Comparison of ENCODE assay signal across 1 cellular context in the genomic region with DNA sequence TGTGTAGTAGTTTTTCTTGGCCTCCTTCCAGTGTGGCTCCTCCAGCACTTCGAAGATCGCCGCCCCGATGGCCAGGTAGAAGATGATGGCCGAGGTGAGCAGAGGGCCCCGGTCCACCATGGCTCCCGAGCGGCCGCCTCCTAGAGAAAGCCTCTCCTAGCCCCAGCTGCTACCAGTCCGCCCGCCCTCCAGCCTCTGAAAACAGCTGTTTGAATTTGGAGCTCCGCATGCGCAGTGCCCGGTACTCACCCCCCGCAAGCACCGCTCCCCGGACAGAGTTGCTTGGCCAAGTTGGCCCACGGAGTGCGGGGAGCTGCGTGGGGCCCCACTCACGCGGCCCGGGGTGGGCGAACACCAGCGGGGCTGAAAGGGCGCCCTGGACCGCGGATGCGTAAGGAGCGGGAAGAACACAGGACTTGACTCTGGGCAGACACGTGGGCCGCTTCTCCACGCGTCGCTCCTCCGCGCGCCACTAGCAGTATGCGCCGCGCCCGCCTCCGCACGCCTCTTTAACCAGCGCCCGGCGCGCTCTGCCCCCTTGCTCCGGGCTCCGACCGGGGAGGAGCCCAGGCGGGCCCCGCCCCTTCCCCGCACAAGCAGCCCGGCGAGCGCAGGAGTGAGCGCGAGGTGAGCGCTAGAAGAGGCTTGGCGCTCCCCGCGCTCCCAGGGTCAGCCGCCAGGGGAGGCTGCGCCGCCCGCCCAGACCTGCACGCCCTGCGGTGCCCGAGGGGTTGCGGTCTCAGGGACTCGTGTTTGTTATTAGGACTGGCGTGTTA.
A peak's percentile ranks its signal among the peaks of the same experiment; 100 is the strongest.
TF ChIP-seq lines count a peak whose summit lies in the region.

A gene with protein sequence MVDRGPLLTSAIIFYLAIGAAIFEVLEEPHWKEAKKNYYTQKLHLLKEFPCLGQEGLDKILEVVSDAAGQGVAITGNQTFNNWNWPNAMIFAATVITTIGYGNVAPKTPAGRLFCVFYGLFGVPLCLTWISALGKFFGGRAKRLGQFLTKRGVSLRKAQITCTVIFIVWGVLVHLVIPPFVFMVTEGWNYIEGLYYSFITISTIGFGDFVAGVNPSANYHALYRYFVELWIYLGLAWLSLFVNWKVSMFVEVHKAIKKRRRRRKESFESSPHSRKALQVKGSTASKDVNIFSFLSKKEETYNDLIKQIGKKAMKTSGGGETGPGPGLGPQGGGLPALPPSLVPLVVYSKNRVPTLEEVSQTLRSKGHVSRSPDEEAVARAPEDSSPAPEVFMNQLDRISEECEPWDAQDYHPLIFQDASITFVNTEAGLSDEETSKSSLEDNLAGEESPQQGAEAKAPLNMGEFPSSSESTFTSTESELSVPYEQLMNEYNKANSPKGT (minus strand): TSS at position 484 of the 776 bp plus-strand sequence. CDS start 364 bp downstream, at position 120.

TF ChIP-seq in WTC11, 78 proteins besides CTCF, POLR2A, EP300 and RAD21 (continued from another document):
- TF ChIP-seq ZNF219 (CRISPR knock-in tag; IDR thresholded peaks at IDR 0.05; ENCODE audit: borderline replicate concordance) (peak; percentile 64), ZNF396 (CRISPR knock-in tag; IDR thresholded peaks at IDR 0.05; ENCODE audit: borderline replicate concordance) (no peak), ATF1 (CRISPR knock-in tag; IDR thresholded peaks at IDR 0.05) (no peak), SMAD4 (CRISPR knock-in tag; IDR thresholded peaks at IDR 0.05) (0 out of 2 replicates have a peak, but pooled peaks have one; percentile 59), HMGA2 (CRISPR knock-in tag; IDR thresholded peaks at IDR 0.05) (no peak), JAZF1 (CRISPR knock-in tag; IDR thresholded peaks at IDR 0.05) (no peak), EMX1 (CRISPR knock-in tag; IDR thresholded peaks at IDR 0.05) (no peak), ZNF121 (CRISPR knock-in tag; IDR thresholded peaks at IDR 0.05) (no peak), ETV6 (CRISPR knock-in tag; IDR thresholded peaks at IDR 0.05) (peak; percentile 50; the same call in 1 of the 2 replicates), NR2C2 (CRISPR knock-in tag; IDR thresholded peaks at IDR 0.05) (no peak), PRRX2 (CRISPR knock-in tag; IDR thresholded peaks at IDR 0.05) (no peak), SP1 (CRISPR knock-in tag; conservative IDR thresholded peaks at IDR 0.05) (peak; percentile 92), TCF7 (CRISPR knock-in tag; IDR thresholded peaks at IDR 0.05; ENCODE audit: low read depth) (no peak)
- TF ChIP-seq, protein P1, sequence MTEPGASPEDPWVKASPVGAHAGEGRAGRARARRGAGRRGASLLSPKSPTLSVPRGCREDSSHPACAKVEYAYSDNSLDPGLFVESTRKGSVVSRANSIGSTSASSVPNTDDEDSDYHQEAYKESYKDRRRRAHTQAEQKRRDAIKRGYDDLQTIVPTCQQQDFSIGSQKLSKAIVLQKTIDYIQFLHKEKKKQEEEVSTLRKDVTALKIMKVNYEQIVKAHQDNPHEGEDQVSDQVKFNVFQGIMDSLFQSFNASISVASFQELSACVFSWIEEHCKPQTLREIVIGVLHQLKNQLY (CRISPR knock-in tag; IDR thresholded peaks at IDR 0.05): no peak; the same call in 1 of the 2 replicates
- TF ChIP-seq, protein P2, sequence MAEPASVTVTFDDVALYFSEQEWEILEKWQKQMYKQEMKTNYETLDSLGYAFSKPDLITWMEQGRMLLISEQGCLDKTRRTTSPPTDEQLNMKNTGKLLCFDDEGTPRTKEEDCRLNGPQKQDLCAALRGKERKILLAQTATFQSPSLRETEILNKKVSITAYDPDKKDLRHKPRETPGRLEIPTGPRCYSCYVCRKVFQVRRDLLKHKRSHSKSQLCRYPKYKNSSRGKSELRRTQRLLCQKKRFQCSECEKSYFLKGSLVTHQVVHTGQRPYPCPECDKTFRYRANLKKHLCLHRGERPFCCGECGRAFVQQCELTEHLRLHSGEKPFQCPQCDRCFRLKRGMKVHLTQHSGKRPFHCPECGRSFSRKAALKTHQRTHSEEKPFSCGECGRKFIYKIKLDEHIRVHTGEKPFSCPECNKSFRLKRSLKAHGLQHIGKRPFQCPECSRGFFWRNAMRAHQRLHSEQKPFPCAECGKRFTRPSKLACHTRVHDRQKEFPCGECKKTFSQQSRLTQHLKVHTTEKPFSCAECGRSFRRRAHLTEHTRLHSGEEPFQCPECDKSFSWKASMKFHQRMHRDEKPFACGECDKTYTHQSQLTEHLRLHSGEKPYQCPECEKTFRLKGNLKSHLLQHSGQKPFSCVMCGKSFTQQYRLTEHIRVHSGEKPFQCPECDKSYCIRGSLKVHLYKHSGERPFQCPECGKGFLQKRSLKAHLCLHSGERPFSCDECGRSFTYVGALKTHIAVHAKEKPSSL (CRISPR knock-in tag; conservative IDR thresholded peaks at IDR 0.05): no peak
- TF ChIP-seq, protein P3, sequence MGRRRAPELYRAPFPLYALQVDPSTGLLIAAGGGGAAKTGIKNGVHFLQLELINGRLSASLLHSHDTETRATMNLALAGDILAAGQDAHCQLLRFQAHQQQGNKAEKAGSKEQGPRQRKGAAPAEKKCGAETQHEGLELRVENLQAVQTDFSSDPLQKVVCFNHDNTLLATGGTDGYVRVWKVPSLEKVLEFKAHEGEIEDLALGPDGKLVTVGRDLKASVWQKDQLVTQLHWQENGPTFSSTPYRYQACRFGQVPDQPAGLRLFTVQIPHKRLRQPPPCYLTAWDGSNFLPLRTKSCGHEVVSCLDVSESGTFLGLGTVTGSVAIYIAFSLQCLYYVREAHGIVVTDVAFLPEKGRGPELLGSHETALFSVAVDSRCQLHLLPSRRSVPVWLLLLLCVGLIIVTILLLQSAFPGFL (CRISPR knock-in tag; IDR thresholded peaks at IDR 0.05; ENCODE audit: borderline replicate concordance): no peak
- TF ChIP-seq, protein P4, sequence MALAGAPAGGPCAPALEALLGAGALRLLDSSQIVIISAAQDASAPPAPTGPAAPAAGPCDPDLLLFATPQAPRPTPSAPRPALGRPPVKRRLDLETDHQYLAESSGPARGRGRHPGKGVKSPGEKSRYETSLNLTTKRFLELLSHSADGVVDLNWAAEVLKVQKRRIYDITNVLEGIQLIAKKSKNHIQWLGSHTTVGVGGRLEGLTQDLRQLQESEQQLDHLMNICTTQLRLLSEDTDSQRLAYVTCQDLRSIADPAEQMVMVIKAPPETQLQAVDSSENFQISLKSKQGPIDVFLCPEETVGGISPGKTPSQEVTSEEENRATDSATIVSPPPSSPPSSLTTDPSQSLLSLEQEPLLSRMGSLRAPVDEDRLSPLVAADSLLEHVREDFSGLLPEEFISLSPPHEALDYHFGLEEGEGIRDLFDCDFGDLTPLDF (CRISPR knock-in tag; IDR thresholded peaks at IDR 0.05): peak; percentile 42; the same call in 1 of the 2 replicates
- TF ChIP-seq, protein P5, sequence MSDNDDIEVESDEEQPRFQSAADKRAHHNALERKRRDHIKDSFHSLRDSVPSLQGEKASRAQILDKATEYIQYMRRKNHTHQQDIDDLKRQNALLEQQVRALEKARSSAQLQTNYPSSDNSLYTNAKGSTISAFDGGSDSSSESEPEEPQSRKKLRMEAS (CRISPR knock-in tag; IDR thresholded peaks at IDR 0.05): peak; percentile 82
- TF ChIP-seq, protein P6, sequence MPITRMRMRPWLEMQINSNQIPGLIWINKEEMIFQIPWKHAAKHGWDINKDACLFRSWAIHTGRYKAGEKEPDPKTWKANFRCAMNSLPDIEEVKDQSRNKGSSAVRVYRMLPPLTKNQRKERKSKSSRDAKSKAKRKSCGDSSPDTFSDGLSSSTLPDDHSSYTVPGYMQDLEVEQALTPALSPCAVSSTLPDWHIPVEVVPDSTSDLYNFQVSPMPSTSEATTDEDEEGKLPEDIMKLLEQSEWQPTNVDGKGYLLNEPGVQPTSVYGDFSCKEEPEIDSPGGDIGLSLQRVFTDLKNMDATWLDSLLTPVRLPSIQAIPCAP (CRISPR knock-in tag; IDR thresholded peaks at IDR 0.05): no peak
- TF ChIP-seq, protein P7, sequence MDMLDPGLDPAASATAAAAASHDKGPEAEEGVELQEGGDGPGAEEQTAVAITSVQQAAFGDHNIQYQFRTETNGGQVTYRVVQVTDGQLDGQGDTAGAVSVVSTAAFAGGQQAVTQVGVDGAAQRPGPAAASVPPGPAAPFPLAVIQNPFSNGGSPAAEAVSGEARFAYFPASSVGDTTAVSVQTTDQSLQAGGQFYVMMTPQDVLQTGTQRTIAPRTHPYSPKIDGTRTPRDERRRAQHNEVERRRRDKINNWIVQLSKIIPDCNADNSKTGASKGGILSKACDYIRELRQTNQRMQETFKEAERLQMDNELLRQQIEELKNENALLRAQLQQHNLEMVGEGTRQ (CRISPR knock-in tag; IDR thresholded peaks at IDR 0.05): peak; percentile 37; the same call in 1 of the 2 replicates
- TF ChIP-seq, protein P8, sequence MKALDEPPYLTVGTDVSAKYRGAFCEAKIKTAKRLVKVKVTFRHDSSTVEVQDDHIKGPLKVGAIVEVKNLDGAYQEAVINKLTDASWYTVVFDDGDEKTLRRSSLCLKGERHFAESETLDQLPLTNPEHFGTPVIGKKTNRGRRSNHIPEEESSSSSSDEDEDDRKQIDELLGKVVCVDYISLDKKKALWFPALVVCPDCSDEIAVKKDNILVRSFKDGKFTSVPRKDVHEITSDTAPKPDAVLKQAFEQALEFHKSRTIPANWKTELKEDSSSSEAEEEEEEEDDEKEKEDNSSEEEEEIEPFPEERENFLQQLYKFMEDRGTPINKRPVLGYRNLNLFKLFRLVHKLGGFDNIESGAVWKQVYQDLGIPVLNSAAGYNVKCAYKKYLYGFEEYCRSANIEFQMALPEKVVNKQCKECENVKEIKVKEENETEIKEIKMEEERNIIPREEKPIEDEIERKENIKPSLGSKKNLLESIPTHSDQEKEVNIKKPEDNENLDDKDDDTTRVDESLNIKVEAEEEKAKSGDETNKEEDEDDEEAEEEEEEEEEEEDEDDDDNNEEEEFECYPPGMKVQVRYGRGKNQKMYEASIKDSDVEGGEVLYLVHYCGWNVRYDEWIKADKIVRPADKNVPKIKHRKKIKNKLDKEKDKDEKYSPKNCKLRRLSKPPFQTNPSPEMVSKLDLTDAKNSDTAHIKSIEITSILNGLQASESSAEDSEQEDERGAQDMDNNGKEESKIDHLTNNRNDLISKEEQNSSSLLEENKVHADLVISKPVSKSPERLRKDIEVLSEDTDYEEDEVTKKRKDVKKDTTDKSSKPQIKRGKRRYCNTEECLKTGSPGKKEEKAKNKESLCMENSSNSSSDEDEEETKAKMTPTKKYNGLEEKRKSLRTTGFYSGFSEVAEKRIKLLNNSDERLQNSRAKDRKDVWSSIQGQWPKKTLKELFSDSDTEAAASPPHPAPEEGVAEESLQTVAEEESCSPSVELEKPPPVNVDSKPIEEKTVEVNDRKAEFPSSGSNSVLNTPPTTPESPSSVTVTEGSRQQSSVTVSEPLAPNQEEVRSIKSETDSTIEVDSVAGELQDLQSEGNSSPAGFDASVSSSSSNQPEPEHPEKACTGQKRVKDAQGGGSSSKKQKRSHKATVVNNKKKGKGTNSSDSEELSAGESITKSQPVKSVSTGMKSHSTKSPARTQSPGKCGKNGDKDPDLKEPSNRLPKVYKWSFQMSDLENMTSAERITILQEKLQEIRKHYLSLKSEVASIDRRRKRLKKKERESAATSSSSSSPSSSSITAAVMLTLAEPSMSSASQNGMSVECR (CRISPR knock-in tag; IDR thresholded peaks at IDR 0.05; ENCODE audit: borderline replicate concordance): peak; percentile 84; the same call in 1 of the 2 replicates
- TF ChIP-seq, protein P9, sequence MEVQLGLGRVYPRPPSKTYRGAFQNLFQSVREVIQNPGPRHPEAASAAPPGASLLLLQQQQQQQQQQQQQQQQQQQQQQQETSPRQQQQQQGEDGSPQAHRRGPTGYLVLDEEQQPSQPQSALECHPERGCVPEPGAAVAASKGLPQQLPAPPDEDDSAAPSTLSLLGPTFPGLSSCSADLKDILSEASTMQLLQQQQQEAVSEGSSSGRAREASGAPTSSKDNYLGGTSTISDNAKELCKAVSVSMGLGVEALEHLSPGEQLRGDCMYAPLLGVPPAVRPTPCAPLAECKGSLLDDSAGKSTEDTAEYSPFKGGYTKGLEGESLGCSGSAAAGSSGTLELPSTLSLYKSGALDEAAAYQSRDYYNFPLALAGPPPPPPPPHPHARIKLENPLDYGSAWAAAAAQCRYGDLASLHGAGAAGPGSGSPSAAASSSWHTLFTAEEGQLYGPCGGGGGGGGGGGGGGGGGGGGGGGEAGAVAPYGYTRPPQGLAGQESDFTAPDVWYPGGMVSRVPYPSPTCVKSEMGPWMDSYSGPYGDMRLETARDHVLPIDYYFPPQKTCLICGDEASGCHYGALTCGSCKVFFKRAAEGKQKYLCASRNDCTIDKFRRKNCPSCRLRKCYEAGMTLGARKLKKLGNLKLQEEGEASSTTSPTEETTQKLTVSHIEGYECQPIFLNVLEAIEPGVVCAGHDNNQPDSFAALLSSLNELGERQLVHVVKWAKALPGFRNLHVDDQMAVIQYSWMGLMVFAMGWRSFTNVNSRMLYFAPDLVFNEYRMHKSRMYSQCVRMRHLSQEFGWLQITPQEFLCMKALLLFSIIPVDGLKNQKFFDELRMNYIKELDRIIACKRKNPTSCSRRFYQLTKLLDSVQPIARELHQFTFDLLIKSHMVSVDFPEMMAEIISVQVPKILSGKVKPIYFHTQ (CRISPR knock-in tag; IDR thresholded peaks at IDR 0.05): no peak
- TF ChIP-seq, protein P10, sequence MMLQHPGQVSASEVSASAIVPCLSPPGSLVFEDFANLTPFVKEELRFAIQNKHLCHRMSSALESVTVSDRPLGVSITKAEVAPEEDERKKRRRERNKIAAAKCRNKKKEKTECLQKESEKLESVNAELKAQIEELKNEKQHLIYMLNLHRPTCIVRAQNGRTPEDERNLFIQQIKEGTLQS (CRISPR knock-in tag; conservative IDR thresholded peaks at IDR 0.05): no peak
- TF ChIP-seq, protein P11, sequence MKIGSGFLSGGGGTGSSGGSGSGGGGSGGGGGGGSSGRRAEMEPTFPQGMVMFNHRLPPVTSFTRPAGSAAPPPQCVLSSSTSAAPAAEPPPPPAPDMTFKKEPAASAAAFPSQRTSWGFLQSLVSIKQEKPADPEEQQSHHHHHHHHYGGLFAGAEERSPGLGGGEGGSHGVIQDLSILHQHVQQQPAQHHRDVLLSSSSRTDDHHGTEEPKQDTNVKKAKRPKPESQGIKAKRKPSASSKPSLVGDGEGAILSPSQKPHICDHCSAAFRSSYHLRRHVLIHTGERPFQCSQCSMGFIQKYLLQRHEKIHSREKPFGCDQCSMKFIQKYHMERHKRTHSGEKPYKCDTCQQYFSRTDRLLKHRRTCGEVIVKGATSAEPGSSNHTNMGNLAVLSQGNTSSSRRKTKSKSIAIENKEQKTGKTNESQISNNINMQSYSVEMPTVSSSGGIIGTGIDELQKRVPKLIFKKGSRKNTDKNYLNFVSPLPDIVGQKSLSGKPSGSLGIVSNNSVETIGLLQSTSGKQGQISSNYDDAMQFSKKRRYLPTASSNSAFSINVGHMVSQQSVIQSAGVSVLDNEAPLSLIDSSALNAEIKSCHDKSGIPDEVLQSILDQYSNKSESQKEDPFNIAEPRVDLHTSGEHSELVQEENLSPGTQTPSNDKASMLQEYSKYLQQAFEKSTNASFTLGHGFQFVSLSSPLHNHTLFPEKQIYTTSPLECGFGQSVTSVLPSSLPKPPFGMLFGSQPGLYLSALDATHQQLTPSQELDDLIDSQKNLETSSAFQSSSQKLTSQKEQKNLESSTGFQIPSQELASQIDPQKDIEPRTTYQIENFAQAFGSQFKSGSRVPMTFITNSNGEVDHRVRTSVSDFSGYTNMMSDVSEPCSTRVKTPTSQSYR (CRISPR knock-in tag; IDR thresholded peaks at IDR 0.05): no peak
